In the genomic region with DNA sequence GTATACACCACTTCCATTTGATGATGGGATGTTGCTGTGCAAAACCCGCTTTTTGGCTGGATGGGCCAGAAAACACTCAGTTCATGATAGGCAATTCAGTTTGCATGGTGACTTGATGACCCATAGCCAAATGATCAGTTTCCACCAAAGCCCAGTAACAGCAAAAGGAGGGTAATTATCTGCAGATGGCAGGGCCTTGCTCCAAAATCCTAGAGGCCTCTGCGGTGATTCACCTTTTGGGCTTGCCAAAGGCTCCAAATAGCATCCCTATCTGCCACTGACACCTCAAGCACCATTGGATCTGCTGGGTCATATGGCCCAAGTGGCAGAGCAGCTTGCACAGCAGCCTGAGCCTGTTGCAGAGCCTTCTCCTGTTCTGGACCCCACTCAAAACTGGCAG, we compare ENCODE assay signal across 6 cellular contexts. TPM values are rescaled to one million over a fixed set of nuclear protein-coding genes. Genes with fewer than 3 reads are reported as not detected.
"Had no signal": no experiment of that assay in that cellular context is flagged by ENCODE, and none has a peak within 500 bp of the region (broad histone marks: within the 10 kb centered on the region; RNA-seq: fewer than 3 reads in every experiment).

No MANE protein-coding gene starts in this region.

RNA-seq across cellular contexts. Expression of a gene that starts 9.7 kb away (rescaled TPM):
- total RNA-seq: activated CD4-positive, alpha-beta T cell treated with anti-CD3 and anti-CD28 coated beads for 36 hours; activated CD4-positive, alpha-beta T cell treated with anti-CD3 and anti-CD28 coated beads, Interleukin-2, amount 10 ng/mL, durations not matched to agents 7 days and 5 days; activated CD8-positive, alpha-beta T cell treated with anti-CD3 and anti-CD28 coated beads, Interleukin-2, amount 10 ng/mL, durations not matched to agents 7 days and 5 days; activated naive CD8-positive, alpha-beta T cell treated with anti-CD3 and anti-CD28 coated beads, Interleukin-2, amount 10 ng/mL, durations not matched to agents 7 days and 5 days; activated T-helper 2 cell treated with anti-CD3 and anti-CD28 coated beads, Interferon-gamma antibody, Interleukin-2, Interleukin-4, amounts not matched to agents 10 μg/mL and 5 μg/mL and 100 μg/mL, durations not matched to agents 14 hours and 24 hours and 36 hours; OCI-LY7 had no signal
